20 cellular contexts compared by ENCODE assay signal in the genomic region with DNA sequence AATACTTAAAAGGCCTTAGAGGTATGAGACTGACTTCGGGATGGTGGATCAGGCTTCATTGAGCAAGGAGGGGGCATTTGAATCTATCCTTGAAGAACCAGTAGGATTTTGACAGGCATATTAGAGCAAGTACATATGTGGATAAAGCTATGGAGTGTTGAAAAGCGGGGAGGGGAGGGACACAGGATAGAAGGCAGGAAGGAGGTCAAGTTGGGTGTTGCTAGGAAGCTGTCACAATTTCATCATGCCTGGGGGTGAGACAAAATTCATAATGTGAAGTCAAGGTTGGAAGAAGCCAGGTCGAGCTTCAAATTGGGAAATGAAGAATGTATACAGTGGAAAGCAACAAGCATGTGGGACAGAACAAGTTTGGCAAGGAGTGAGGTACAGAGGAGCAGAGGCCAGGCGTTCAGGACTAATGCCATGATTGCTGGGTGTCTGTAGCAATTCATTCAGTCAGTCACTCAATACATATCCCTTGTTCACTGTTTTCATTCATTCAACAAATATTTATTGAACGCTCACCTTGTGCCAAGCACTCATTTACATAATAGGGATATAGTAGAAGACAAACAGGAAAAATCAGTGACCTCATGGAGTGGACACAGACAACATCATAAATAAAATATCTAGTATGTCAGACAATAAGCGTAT. TPM values are rescaled to one million over a fixed set of nuclear protein-coding genes. Genes with fewer than 3 reads are reported as not detected.
A peak's percentile ranks its signal among the peaks of the same experiment; 100 is the strongest.
DNase-seq lines count a peak whose midpoint lies in the region; ATAC-seq, FAIRE-seq and TF ChIP-seq lines count a peak whose summit lies in the region.
"Had no signal": no experiment of that assay in that cellular context is flagged by ENCODE, and none has a peak within 500 bp of the region (broad histone marks: within the 10 kb centered on the region; RNA-seq: fewer than 3 reads in every experiment).

No MANE protein-coding gene starts in this region.

- H3K36me3 ChIP-seq in CD4-positive, alpha-beta memory T cell (ENCODE audit: insufficient read depth, low read length) = no peaks in the 10 kb centered on the region
- H3K36me3 ChIP-seq in naive thymus-derived CD4-positive, alpha-beta T cell (ENCODE audit: control insufficient read depth in 2 of 3, insufficient read depth in 3 of 3, low read length in 3 of 3) = no peaks in the 10 kb centered on the region
- H3K36me3 ChIP-seq: pancreas had no signal

- peaks cover 19 to 37% (median 23%) of the 10 kb centered on the region in 4 donors for H3K4me1 Mint-ChIP-seq in CD4-positive, alpha-beta memory T cell
- H3K4me1 Mint-ChIP-seq in glutamatergic neuron (ENCODE audit: low read depth, unreplicated experiment) = peaks cover 18% of the 10 kb centered on the region
- H3K4me1 Mint-ChIP-seq in naive thymus-derived CD4-positive, alpha-beta T cell = peaks cover 15 to 32% (median 22%) of the 10 kb centered on the region in 7 donors

- H3K9me3 Mint-ChIP-seq in CD4-positive, alpha-beta memory T cell = peaks cover 0 to 21% (median 5%) of the 10 kb centered on the region in 8 donors
- H3K9me3 Mint-ChIP-seq in glutamatergic neuron (ENCODE audit: unreplicated experiment) = peaks cover 7% of the 10 kb centered on the region
- peaks cover 3 to 28% (median 10%) of the 10 kb centered on the region in 11 donors for H3K9me3 Mint-ChIP-seq in naive thymus-derived CD4-positive, alpha-beta T cell
- H3K9me3 Mint-ChIP-seq: HFFc6 had no signal

- CTCF ChIA-PET in A549 (lab: Yijun Ruan, JAX) = interaction anchor here (1.9 kb wide), 1 partner anchor 21 kb away, joined by 6 read pairs; no protein-coding TSS in a partner anchor
- CTCF ChIA-PET in CD4-positive, alpha-beta memory T cell (lab: Charles Lee; ENCODE audit: partially characterized antibody) = interaction anchor here (0.5 to 0.7 kb wide), 2 partner anchors 118 to 121 kb away, joined by 3 read pairs; no protein-coding TSS in a partner anchor
- CTCF ChIA-PET in naive thymus-derived CD4-positive, alpha-beta T cell (lab: Charles Lee) = interaction anchor here (1.1 kb wide), 1 partner anchor 15 kb away, joined by 3 read pairs; no protein-coding TSS in a partner anchor

- no peak overlapping the region for H3K4me3 ChIP-seq in A549
- no peak overlapping the region for H3K4me3 ChIP-seq in CD4-positive, alpha-beta memory T cell (ENCODE audit: low read length in 2 of 2)
- no peak overlapping the region for H3K4me3 ChIP-seq in naive thymus-derived CD4-positive, alpha-beta T cell (ENCODE audit: low read length)
- H3K4me3 ChIP-seq: body of pancreas, pancreas, smooth muscle cell had no signal

- peak overlapping the region in 6 of 7 donors; percentile 23 to 77 (median 60) for H3K27ac Mint-ChIP-seq in CD4-positive, alpha-beta memory T cell
- H3K27ac Mint-ChIP-seq in glutamatergic neuron (ENCODE audit: unreplicated experiment) = peak overlapping the region; percentile 56
- peak overlapping the region in 3 of 9 donors; percentile 10 to 20 (median 11) for H3K27ac Mint-ChIP-seq in naive thymus-derived CD4-positive, alpha-beta T cell
- H3K27ac Mint-ChIP-seq: activated naive CD4-positive, alpha-beta T cell treated with anti-CD3 and anti-CD28 coated beads for 36 hours; HFFc6 had no signal

- DNase-seq in A549 (ENCODE audit: low read depth in 1 of 2, low spot score in 1 of 2) (no peak), NCI-H748 treated with DMSO at 0.1 percent for 48 hours (lab: John Stamatoyannopoulos, UW) (peak; percentile 76), glutamatergic neuron (no peak), EL (no peak)
- no peak for DNase-seq in CD4-positive, alpha-beta memory T cell
- DNase-seq in stimulated activated CD4-positive, alpha-beta T cell treated with anti-CD3 and anti-CD28 coated beads, Interleukin-12 subunit alpha, Interleukin-12 subunit beta, amount 100 ng/mL, for 4 hours = no peak
- DNase-seq in naive thymus-derived CD4-positive, alpha-beta T cell = no peak
- DNase-seq: activated naive CD4-positive, alpha-beta T cell treated with anti-CD3 and anti-CD28 coated beads for 36 hours; body of pancreas; HFFc6; immature natural killer cell; midbrain; NCI-H1930; NK-92 treated with Interleukin-12 subunit alpha and Interleukin-12 subunit beta, amount 100 ng/mL, for 24 hours; pancreas; SHP77 treated with DMSO at 0.1 percent for 48 hours had no signal

- TF ChIP-seq RAD21 in A549 (conservative IDR thresholded peaks at IDR 0.05 in 1 of 2, IDR thresholded peaks at IDR 0.05 in 1 of 2) = no peak

- no peaks in the 10 kb centered on the region for H3K27me3 ChIP-seq in CD4-positive, alpha-beta memory T cell (ENCODE audit: insufficient read depth, low read length)
- H3K27me3 ChIP-seq in naive thymus-derived CD4-positive, alpha-beta T cell (ENCODE audit: control insufficient read depth in 2 of 2, insufficient read depth in 2 of 2, low read length in 2 of 2) = no peaks in the 10 kb centered on the region
- H3K27me3 ChIP-seq: body of pancreas, pancreas had no signal

- no peak for TF ChIP-seq POLR2A in A549 (IDR thresholded peaks at IDR 0.05; ENCODE audit: low read length)

- TF ChIP-seq EP300 in A549 (IDR thresholded peaks at IDR 0.05) = no peak

- POLR2A ChIA-PET in A549 (lab: Yijun Ruan, JAX) = interaction anchor here (0.6 kb wide), 1 partner anchor 121 kb away, joined by 5 read pairs; no protein-coding TSS in a partner anchor
- POLR2A ChIA-PET in CD4-positive, alpha-beta memory T cell (lab: Charles Lee; ENCODE audit: partially characterized antibody) = no interaction called here
- POLR2A ChIA-PET in naive thymus-derived CD4-positive, alpha-beta T cell (lab: Charles Lee) = no interaction called here

- no peak overlapping the region for H3K27ac ChIP-seq in A549
- no peak overlapping the region for H3K27ac ChIP-seq in CD4-positive, alpha-beta memory T cell (ENCODE audit: low read depth, low read length)
- H3K27ac ChIP-seq in naive thymus-derived CD4-positive, alpha-beta T cell (ENCODE audit: low read depth, low read length) = no peak overlapping the region
- H3K27ac ChIP-seq: body of pancreas, HL-60, pancreas had no signal

- peaks cover 7% of the 10 kb centered on the region; the same call in 1 of the 3 replicates for H3K4me1 ChIP-seq in A549
- peaks cover 18% of the 10 kb centered on the region for H3K4me1 ChIP-seq in CD4-positive, alpha-beta memory T cell (ENCODE audit: insufficient read depth, low read length)
- peaks cover 0 to 1% of the 10 kb centered on the region in 2 donors for H3K4me1 ChIP-seq in naive thymus-derived CD4-positive, alpha-beta T cell (ENCODE audit: control insufficient read depth in 2 of 2, insufficient read depth in 2 of 2, low read length in 2 of 2)
- H3K4me1 ChIP-seq: body of pancreas, pancreas had no signal

- intact Hi-C loops in CD4-positive, alpha-beta memory T cell (cut with micrococcal nuclease) = no loop called here
- intact Hi-C loops in naive thymus-derived CD4-positive, alpha-beta T cell (cut with micrococcal nuclease) = no loop called here

- peak overlapping the region in 7 of 8 donors; percentile 7 to 66 (median 46) for H3K4me3 Mint-ChIP-seq in CD4-positive, alpha-beta memory T cell
- peak overlapping the region; percentile 57 for H3K4me3 Mint-ChIP-seq in glutamatergic neuron (ENCODE audit: unreplicated experiment)
- H3K4me3 Mint-ChIP-seq in naive thymus-derived CD4-positive, alpha-beta T cell = no peak overlapping the region
- H3K4me3 Mint-ChIP-seq: activated naive CD4-positive, alpha-beta T cell treated with anti-CD3 and anti-CD28 coated beads for 36 hours; HFFc6 had no signal

- 59% methylated on average over 6 of the region's 6 CpGs for WGBS in A549 (ENCODE audit: missing lambda C conversion rate)

- H3K27me3 Mint-ChIP-seq in CD4-positive, alpha-beta memory T cell = no peaks in the 10 kb centered on the region
- H3K27me3 Mint-ChIP-seq in glutamatergic neuron (ENCODE audit: unreplicated experiment) = peaks cover 5% of the 10 kb centered on the region
- no peaks in the 10 kb centered on the region for H3K27me3 Mint-ChIP-seq in naive thymus-derived CD4-positive, alpha-beta T cell

- TF ChIP-seq CTCF in A549 (IDR thresholded peaks at IDR 0.05) = no peak
- no peak for TF ChIP-seq CTCF in glutamatergic neuron (IDR thresholded peaks at IDR 0.05; ENCODE audit: partially characterized antibody, unreplicated experiment)

- H3K4me2 ChIP-seq in A549 = 0 out of 3 replicates have a peak overlapping the region, but pooled peaks have one; percentile 20
- H3K4me2 ChIP-seq: smooth muscle cell had no signal

- FAIRE-seq in A549 (lab: Jason Lieb, UNC) = no peak
- FAIRE-seq: GM12892, pancreas, TTC549 had no signal

- ATAC-seq in A549 = no peak
- no peak for ATAC-seq in naive thymus-derived CD4-positive, alpha-beta T cell
- ATAC-seq: body of pancreas had no signal

- H3K36me3 Mint-ChIP-seq in CD4-positive, alpha-beta memory T cell = peaks cover 0 to 6% of the 10 kb centered on the region in 2 donors
- peaks cover 17% of the 10 kb centered on the region for H3K36me3 Mint-ChIP-seq in glutamatergic neuron (ENCODE audit: unreplicated experiment)
- H3K36me3 Mint-ChIP-seq in naive thymus-derived CD4-positive, alpha-beta T cell = peaks cover 5 to 15% (median 10%) of the 10 kb centered on the region in 5 donors

- 0 out of 3 replicates have a peak, but pooled peaks cover 7% of the 10 kb centered on the region for H3K9me3 ChIP-seq in A549
- H3K9me3 ChIP-seq in CD4-positive, alpha-beta memory T cell (ENCODE audit: control insufficient read depth in 1 of 2, low read length in 2 of 2) = no peaks in the 10 kb centered on the region
- H3K9me3 ChIP-seq in naive thymus-derived CD4-positive, alpha-beta T cell (ENCODE audit: control insufficient read depth in 2 of 3, low read length in 3 of 3) = peaks cover 0 to 4% (median 0%) of the 10 kb centered on the region in 3 experiments
- H3K9me3 ChIP-seq: pancreas had no signal

TF ChIP-seq in A549, 52 proteins besides CTCF, POLR2A, EP300 and RAD21 (continues in another document):
- no peak for TF ChIP-seq SREBF2 (IDR thresholded peaks at IDR 0.05)
- no peak for TF ChIP-seq MAFK (IDR thresholded peaks at IDR 0.05; ENCODE audit: partially characterized antibody)
- TF ChIP-seq JUNB (IDR thresholded peaks at IDR 0.05) = no peak
- TF ChIP-seq HOXA7 (CRISPR knock-in tag; IDR thresholded peaks at IDR 0.05) = no peak
- TF ChIP-seq MYC (IDR thresholded peaks at IDR 0.05; ENCODE audit: borderline replicate concordance, low read length) = no peak
- TF ChIP-seq RCOR1 (IDR thresholded peaks at IDR 0.05; ENCODE audit: low read depth, low read length) = no peak
- TF ChIP-seq NR3C1 (IDR thresholded peaks at IDR 0.05) = no peak
- no peak for TF ChIP-seq FOXS1 (CRISPR knock-in tag; IDR thresholded peaks at IDR 0.05)

RNA-seq across cellular contexts. Expression of a gene that starts 58.3 kb away (rescaled TPM):
- 162 and 174 TPM in 2 replicates for polyA plus RNA-seq in A549 (2011; rRNA removed)
- 68.1 and 68.2 TPM in 2 replicates for polyA plus RNA-seq in A549 (2012; cell fraction: cytosol; rRNA removed)
- polyA plus RNA-seq in A549 (2012; cell fraction: nucleus; rRNA removed) = 54.1 and 73.1 TPM in 2 replicates
- 122 to 126 TPM (median 124 TPM) in 3 replicates for polyA plus RNA-seq in A549 (2017; fragmentation: RNase III; extraction: RNeasy Plus Mini Kit Qiagen cat#74134 plus additional on column Dnase treatment)
- 51.7 and 55.4 TPM in 2 replicates for polyA minus RNA-seq in A549 (2011; rRNA and poly(A)+ RNA removed)
- 10 to 100 TPM; 57.7 to 58.2 TPM for total RNA-seq in CD4-positive, alpha-beta memory T cell
- 10 to 100 TPM; 59.3 to 77.6 TPM for polyA plus RNA-seq in CD4-positive, alpha-beta memory T cell
- 27.6 TPM for total RNA-seq in glutamatergic neuron (ENCODE audit: unreplicated experiment)
- total RNA-seq in naive thymus-derived CD4-positive, alpha-beta T cell = 100 to 1,000 TPM in 1 of 5 experiments, 10 to 100 TPM in 4; 52.5 to 151 (median 63.4) TPM
- polyA plus RNA-seq in naive thymus-derived CD4-positive, alpha-beta T cell = 10 to 100 TPM; 80.9 to 82.9 TPM

Comparison
In these comparisons a context has a peak if more than half of its experiments do, and no peak if none do; other contexts are left out.
1. H3K4me3 Mint-ChIP-seq: peak in CD4-positive, alpha-beta memory T cell (7 of 8) and glutamatergic neuron (single experiment); none in naive thymus-derived CD4-positive, alpha-beta T cell (0 of 10).